Comparison of ENCODE assay signal across 8 cellular contexts in the genomic region with DNA sequence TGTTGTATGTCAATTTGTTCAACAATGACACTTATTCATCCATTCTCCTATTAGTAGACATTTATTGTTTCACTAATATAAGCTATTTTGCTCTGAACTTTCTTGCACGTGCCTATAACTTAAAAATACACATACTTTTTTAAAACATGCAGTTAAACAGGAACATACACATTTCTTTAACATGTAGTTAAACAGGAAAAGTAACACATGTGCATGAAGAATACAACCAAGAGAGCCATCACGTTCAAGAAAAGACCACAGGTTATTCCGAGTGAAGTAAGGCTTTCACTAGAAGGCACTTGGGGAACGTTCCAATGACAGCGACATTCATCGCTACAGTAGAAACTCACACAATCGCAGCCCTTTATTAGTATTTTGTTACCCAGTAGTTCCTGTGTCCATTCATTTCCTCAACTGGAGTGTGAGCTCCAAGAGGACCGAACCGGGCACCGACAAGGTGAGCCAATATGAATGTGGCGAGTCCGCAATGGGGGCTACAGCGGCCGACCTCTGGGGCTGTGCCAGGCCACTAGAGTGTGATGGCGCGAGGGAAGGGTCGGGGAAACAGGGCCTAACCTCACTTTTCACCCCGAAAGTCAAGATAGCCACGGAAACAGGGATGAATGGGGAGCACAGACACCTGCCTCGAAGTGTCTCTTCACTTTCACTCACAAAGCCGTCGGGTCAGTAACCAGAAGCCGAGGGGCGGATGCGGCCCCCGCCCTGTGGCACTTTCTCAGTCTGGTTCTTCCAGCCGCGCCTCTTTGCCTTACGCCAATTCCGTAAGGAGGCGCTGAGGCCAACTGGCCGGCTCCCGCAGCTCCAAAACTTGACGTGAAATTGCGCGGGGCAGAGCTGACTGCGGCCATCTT. TPM values are rescaled to one million over a fixed set of nuclear protein-coding genes. Genes with fewer than 3 reads are reported as not detected.
DNase-seq lines count a peak whose midpoint lies in the region; ATAC-seq and TF ChIP-seq lines count a peak whose summit lies in the region.

No MANE protein-coding gene starts in this region.

- TF ChIP-seq CTCF in epithelial cell of esophagus (IDR thresholded peaks at IDR 0.05; ENCODE audit: insufficient read depth, low read depth, low read length, missing control alignments) (no peak), mucosa of descending colon (IDR thresholded peaks at IDR 0.05) (no peak)

- no peaks in the 10 kb centered on the region for H3K9me3 Mint-ChIP-seq in activated CD8-positive, alpha-beta memory T cell treated with anti-CD3 and anti-CD28 coated beads, Interleukin-2, amount 10 ng/mL, durations not matched to agents 7 days and 5 days (ENCODE audit: low read depth)

- peak overlapping the region; percentile 97 for H3K4me3 Mint-ChIP-seq in activated CD8-positive, alpha-beta memory T cell treated with anti-CD3 and anti-CD28 coated beads, Interleukin-2, amount 10 ng/mL, durations not matched to agents 7 days and 5 days

- peaks cover 4% of the 10 kb centered on the region for H3K27me3 Mint-ChIP-seq in activated CD8-positive, alpha-beta memory T cell treated with anti-CD3 and anti-CD28 coated beads, Interleukin-2, amount 10 ng/mL, durations not matched to agents 7 days and 5 days

- peak overlapping the region; percentile 98 for H3K27ac Mint-ChIP-seq in activated CD8-positive, alpha-beta memory T cell treated with anti-CD3 and anti-CD28 coated beads, Interleukin-2, amount 10 ng/mL, durations not matched to agents 7 days and 5 days

- DNase-seq in D341Med (ENCODE audit: low spot score), result peak; percentile 88
- DNase-seq in HUDEP-2 (lab: John Stamatoyannopoulos, UW; ENCODE audit: unreplicated experiment in 76 of 76), result peak in 75 of 76 experiments; percentile 68 to 99 (median 89)
- DNase-seq in NOMO-1 (lab: John Stamatoyannopoulos, UW; ENCODE audit: unreplicated experiment in 2 of 2), result peak; percentile 87 to 91
- DNase-seq in activated CD8-positive, alpha-beta memory T cell treated with anti-CD3 and anti-CD28 coated beads, Interleukin-2, amount 10 ng/mL, durations not matched to agents 7 days and 5 days, result peak; percentile 91
- DNase-seq in epithelial cell of esophagus (ENCODE audit: low read depth), result peak; percentile 85
- peak; percentile 90 to 92 (median 91) for DNase-seq in mucosa of descending colon
- peak; percentile 88 for DNase-seq in stimulated activated CD8-positive, alpha-beta memory T cell treated with anti-CD3 and anti-CD28 coated beads, Interleukin-4, amount 100 ng/mL, for 48 hours

- H3K36me3 Mint-ChIP-seq in activated CD8-positive, alpha-beta memory T cell treated with anti-CD3 and anti-CD28 coated beads, Interleukin-2, amount 10 ng/mL, durations not matched to agents 7 days and 5 days, result peaks cover 16% of the 10 kb centered on the region

- H3K9me3 ChIP-seq in mucosa of descending colon, result no peaks in the 10 kb centered on the region

- H3K4me3 ChIP-seq in epithelial cell of esophagus (ENCODE audit: low read length) (peak overlapping the region; percentile 88), mucosa of descending colon (peak overlapping the region; percentile 94)

- H3K4me1 Mint-ChIP-seq in activated CD8-positive, alpha-beta memory T cell treated with anti-CD3 and anti-CD28 coated beads, Interleukin-2, amount 10 ng/mL, durations not matched to agents 7 days and 5 days, result peaks cover 29% of the 10 kb centered on the region

- CTCF ChIA-PET in activated CD8-positive, alpha-beta memory T cell treated with anti-CD3 and anti-CD28 coated beads, Interleukin-2, amount 10 ng/mL, durations not matched to agents 7 days and 5 days (lab: Charles Lee), result interaction anchor here (1.0 to 6.2 kb wide), 10 partner anchors 9 to 487 kb away, joined by 3 to 67 read pairs (median 4); no protein-coding TSS in a partner anchor

- intact Hi-C loops in mucosa of descending colon (cut with DNase I, micrococcal nuclease), result loop anchor here in 1 of 2 donors (10.0 kb wide), 1 partner anchor 105 kb away; no protein-coding TSS in a partner anchor

- ATAC-seq in GM21423 (IDR thresholded peaks at IDR 0.05; ENCODE audit: unreplicated experiment) (peak; percentile 50), mucosa of descending colon (peak; percentile 71)
- ATAC-seq in activated CD8-positive, alpha-beta memory T cell treated with anti-CD3 and anti-CD28 coated beads, Interleukin-2, amount 10 ng/mL, durations not matched to agents 7 days and 5 days, result peak; percentile 54

- H3K4me1 ChIP-seq in mucosa of descending colon (ENCODE audit: low read depth), result peaks cover 9% of the 10 kb centered on the region

- H3K36me3 ChIP-seq in mucosa of descending colon (ENCODE audit: low read depth), result peaks cover 5% of the 10 kb centered on the region

RNA-seq across cellular contexts. Expression of a gene that starts 0.8 kb away (rescaled TPM):
- total RNA-seq in activated CD8-positive, alpha-beta memory T cell treated with anti-CD3 and anti-CD28 coated beads, Interleukin-2, amount 10 ng/mL, durations not matched to agents 7 days and 5 days, result 100 to 1,000 TPM; 192 to 237 TPM
- 100 to 1,000 TPM; 115 to 215 (median 126) TPM for total RNA-seq in mucosa of descending colon

Comparison
In these comparisons a context has a peak if more than half of its experiments do, and no peak if none do; other contexts are left out.
1. Peak in every context shown above with its lines: DNase-seq, ATAC-seq and H3K4me3 ChIP-seq.